In genomic region chr7:149414745-149415390, GRCh38 we compare ENCODE assay signal across 8 cellular contexts. TPM values are rescaled to one million over a fixed set of nuclear protein-coding genes. Genes with fewer than 3 reads are reported as not detected.
DNase-seq lines count a peak whose midpoint lies in the region; ATAC-seq and TF ChIP-seq lines count a peak whose summit lies in the region.

No MANE protein-coding gene starts in this region.

- H3K27me3 ChIP-seq in CD8-positive, alpha-beta T cell (ENCODE audit: insufficient read depth, low read length), result no peaks in the 10 kb centered on the region

- H3K4me1 Mint-ChIP-seq in CD8-positive, alpha-beta T cell (ENCODE audit: low read depth), result peaks cover 2% of the 10 kb centered on the region
- peaks cover 2% of the 10 kb centered on the region for H3K4me1 Mint-ChIP-seq in activated CD8-positive, alpha-beta T cell treated with anti-CD3 and anti-CD28 coated beads for 36 hours (ENCODE audit: low read depth)
- no peaks in the 10 kb centered on the region for H3K4me1 Mint-ChIP-seq in stimulated activated memory B cell treated with anti-CD40 and anti-IgM and Interleukin-4, amounts not matched to agents 10 μg/mL and 1 μg/mL and 100 μg/mL, for 72 hours

- peak overlapping the region; percentile 31 for H3K27ac ChIP-seq in CD8-positive, alpha-beta T cell (ENCODE audit: low read depth, low read length)

- in situ Hi-C loops in GM13977 (cut with MboI; ENCODE audit: low pct_unique_long_range_greater_than_20kb, low sequenced_read_pairs, unreplicated experiment), result no loop called here

- H3K27me3 Mint-ChIP-seq in CD8-positive, alpha-beta T cell (ENCODE audit: low read depth), result peaks cover 28% of the 10 kb centered on the region
- peaks cover 27% of the 10 kb centered on the region for H3K27me3 Mint-ChIP-seq in activated CD8-positive, alpha-beta T cell treated with anti-CD3 and anti-CD28 coated beads for 36 hours
- peaks cover 59% of the 10 kb centered on the region for H3K27me3 Mint-ChIP-seq in stimulated activated memory B cell treated with anti-CD40 and anti-IgM and Interleukin-4, amounts not matched to agents 10 μg/mL and 1 μg/mL and 100 μg/mL, for 72 hours

- no peaks in the 10 kb centered on the region for H3K36me3 ChIP-seq in CD8-positive, alpha-beta T cell (ENCODE audit: insufficient read depth, low read length)

- DNase-seq in CD8-positive, alpha-beta T cell, result peak in 5 of 7 experiments; percentile 36 to 64 (median 53)
- DNase-seq in activated CD8-positive, alpha-beta T cell treated with anti-CD3 and anti-CD28 coated beads for 36 hours, result peak; percentile 58
- DNase-seq in epithelial cell of esophagus (ENCODE audit: low read depth) (peak; percentile 86), mucosa of gallbladder (ENCODE audit: low spot score) (peak; percentile 48), GM13977 (ENCODE audit: low spot score) (no peak), activated gamma-delta T cell (lab: John Stamatoyannopoulos, UW) (no peak)
- no peak for DNase-seq in NK-92 treated with Interleukin-12 subunit alpha and Interleukin-12 subunit beta, amount 100 ng/mL, for 24 hours (lab: John Stamatoyannopoulos, UW)

- intact Hi-C loops in CD8-positive, alpha-beta T cell (cut with DNase I, micrococcal nuclease), result no loop called here
- intact Hi-C loops in activated CD8-positive, alpha-beta T cell treated with anti-CD3 and anti-CD28 coated beads for 36 hours (cut with micrococcal nuclease), result no loop called here

- H3K9me3 ChIP-seq in CD8-positive, alpha-beta T cell (ENCODE audit: low read length), result no peaks in the 10 kb centered on the region

- ATAC-seq in CD8-positive, alpha-beta T cell, result peak; percentile 62
- ATAC-seq in activated CD8-positive, alpha-beta T cell treated with anti-CD3 and anti-CD28 coated beads for 36 hours, result peak; percentile 74
- no peak for ATAC-seq in stimulated activated memory B cell treated with anti-CD40 and anti-IgM and Interleukin-4, amounts not matched to agents 10 μg/mL and 1 μg/mL and 100 μg/mL, for 72 hours

- no peaks in the 10 kb centered on the region for H3K9me3 Mint-ChIP-seq in CD8-positive, alpha-beta T cell
- H3K9me3 Mint-ChIP-seq in activated CD8-positive, alpha-beta T cell treated with anti-CD3 and anti-CD28 coated beads for 36 hours, result peaks cover 4% of the 10 kb centered on the region
- peaks cover 9% of the 10 kb centered on the region for H3K9me3 Mint-ChIP-seq in stimulated activated memory B cell treated with anti-CD40 and anti-IgM and Interleukin-4, amounts not matched to agents 10 μg/mL and 1 μg/mL and 100 μg/mL, for 72 hours

- CTCF ChIA-PET in CD8-positive, alpha-beta T cell (lab: Charles Lee), result interaction anchor here (0.6 kb wide), 1 partner anchor 9 kb away, joined by 3 read pairs; no protein-coding TSS in a partner anchor
- CTCF ChIA-PET in activated CD8-positive, alpha-beta T cell treated with anti-CD3 and anti-CD28 coated beads for 36 hours (lab: Charles Lee), result interaction anchor here (1.1 kb wide), 1 partner anchor 8 kb away, joined by 3 read pairs; no protein-coding TSS in a partner anchor

- TF ChIP-seq CTCF in CD8-positive, alpha-beta T cell (IDR thresholded peaks at IDR 0.05), result no peak
- no peak for TF ChIP-seq CTCF in activated CD8-positive, alpha-beta T cell treated with anti-CD3 and anti-CD28 coated beads for 36 hours (IDR thresholded peaks at IDR 0.05)
- no peak for TF ChIP-seq CTCF in epithelial cell of esophagus (IDR thresholded peaks at IDR 0.05; ENCODE audit: insufficient read depth, low read depth, low read length, missing control alignments)
- no peak for TF ChIP-seq CTCF in GM13977 (IDR thresholded peaks at IDR 0.05; ENCODE audit: extremely low read depth, insufficient read depth, missing control alignments)

- H3K36me3 Mint-ChIP-seq in CD8-positive, alpha-beta T cell, result no peaks in the 10 kb centered on the region
- H3K36me3 Mint-ChIP-seq in activated CD8-positive, alpha-beta T cell treated with anti-CD3 and anti-CD28 coated beads for 36 hours (ENCODE audit: low read depth), result no peaks in the 10 kb centered on the region
- no peaks in the 10 kb centered on the region for H3K36me3 Mint-ChIP-seq in stimulated activated memory B cell treated with anti-CD40 and anti-IgM and Interleukin-4, amounts not matched to agents 10 μg/mL and 1 μg/mL and 100 μg/mL, for 72 hours

- POLR2A ChIA-PET in CD8-positive, alpha-beta T cell (lab: Charles Lee), result no interaction called here
- POLR2A ChIA-PET in activated CD8-positive, alpha-beta T cell treated with anti-CD3 and anti-CD28 coated beads for 36 hours (lab: Charles Lee), result no interaction called here

- peaks cover 5% of the 10 kb centered on the region for H3K4me1 ChIP-seq in CD8-positive, alpha-beta T cell (ENCODE audit: insufficient read depth, low read length)

- H3K4me3 Mint-ChIP-seq in CD8-positive, alpha-beta T cell, result peak overlapping the region; percentile 70
- peak overlapping the region; percentile 29 for H3K4me3 Mint-ChIP-seq in activated CD8-positive, alpha-beta T cell treated with anti-CD3 and anti-CD28 coated beads for 36 hours
- peak overlapping the region; percentile 30 for H3K4me3 Mint-ChIP-seq in stimulated activated memory B cell treated with anti-CD40 and anti-IgM and Interleukin-4, amounts not matched to agents 10 μg/mL and 1 μg/mL and 100 μg/mL, for 72 hours

- H3K4me3 ChIP-seq in CD8-positive, alpha-beta T cell (ENCODE audit: low read depth, low read length), result no peak overlapping the region
- H3K4me3 ChIP-seq in epithelial cell of esophagus (ENCODE audit: low read length), result peak overlapping the region; percentile 4

- H3K27ac Mint-ChIP-seq in CD8-positive, alpha-beta T cell, result peak overlapping the region; percentile 72
- H3K27ac Mint-ChIP-seq in activated CD8-positive, alpha-beta T cell treated with anti-CD3 and anti-CD28 coated beads for 36 hours, result no peak overlapping the region
- H3K27ac Mint-ChIP-seq in stimulated activated memory B cell treated with anti-CD40 and anti-IgM and Interleukin-4, amounts not matched to agents 10 μg/mL and 1 μg/mL and 100 μg/mL, for 72 hours, result no peak overlapping the region

RNA-seq across cellular contexts. Expression of gene ZNF777, which starts 46.0 kb away (rescaled TPM):
- 10 to 100 TPM; 21.0 to 22.2 TPM for total RNA-seq in CD8-positive, alpha-beta T cell
- total RNA-seq in activated CD8-positive, alpha-beta T cell treated with anti-CD3 and anti-CD28 coated beads for 36 hours, result 10 to 100 TPM; 11.7 to 12.5 TPM
- total RNA-seq in mucosa of gallbladder, result 13.7 TPM

Comparison
In these comparisons a context has a peak if more than half of its experiments do, and no peak if none do; other contexts are left out.
1. DNase-seq: peak in CD8-positive, alpha-beta T cell (5 of 7), activated CD8-positive, alpha-beta T cell treated with anti-CD3 and anti-CD28 coated beads for 36 hours (single experiment), epithelial cell of esophagus (single experiment) and mucosa of gallbladder (single experiment); none in GM13977 (single experiment), activated gamma-delta T cell (single experiment) and NK-92 treated with Interleukin-12 subunit alpha and Interleukin-12 subunit beta, amount 100 ng/mL, for 24 hours (single experiment).
2. Peak in every context shown above with its lines, with median percentiles within 50 percentile points of each other: H3K4me3 Mint-ChIP-seq.